ENCODE assay signal across 25 cellular contexts in genomic region chr17:4326112-4326511, GRCh38.
"Had no signal": no experiment of that assay in that cellular context is flagged by ENCODE, and none has a peak within 500 bp of the region (broad histone marks: within the 10 kb centered on the region; RNA-seq: fewer than 3 reads in every experiment).

No MANE protein-coding gene starts in this region.

- H3K9me3 ChIP-seq: ascending aorta, body of pancreas had no signal

- H3K27me3 ChIP-seq: ascending aorta, body of pancreas had no signal

- FAIRE-seq: RCC 7860, TTC549 had no signal

- H3K4me3 ChIP-seq: ascending aorta, body of pancreas had no signal

- DNase-seq: activated CD4-positive, alpha-beta memory T cell treated with anti-CD3 and anti-CD28 coated beads for 36 hours; activated CD4-positive, alpha-beta T cell treated with anti-CD3 and anti-CD28 coated beads, Interleukin-2, amount 10 ng/mL, durations not matched to agents 7 days and 5 days; activated CD4-positive, CD25-positive, alpha-beta regulatory T cell; activated CD8-positive, alpha-beta memory T cell treated with anti-CD3 and anti-CD28 coated beads for 24 hours; activated effector memory CD4-positive, alpha-beta T cell treated with anti-CD3 and anti-CD28 coated beads, Interleukin-2, amount 50 U/mL, for 16 hours; activated naive CD4-positive, alpha-beta T cell treated with Interleukin-2 at 50 U/mL for 16 hours; activated naive CD8-positive, alpha-beta T cell treated with anti-CD3 and anti-CD28 coated beads, Interleukin-2, amount 50 U/mL, for 24 hours; activated T-cell treated with anti-CD3 and anti-CD28 coated beads, Interleukin-2, amount 50 U/mL, for 4 hours; amniotic stem cell; body of pancreas; KG1; NCI-H1092; NCI-H1417 treated with DMSO at 0.1 percent for 48 hours; NCI-H1694; NCI-H2029; NCI-H2107; NCI-H510A treated with DMSO at 0.1 percent for 48 hours; NCI-H69; SHP77 treated with DMSO at 0.1 percent for 48 hours; T-helper 17 cell; T1000 had no signal

- H3K27ac ChIP-seq: body of pancreas had no signal

- ATAC-seq: activated naive CD4-positive, alpha-beta T cell treated with anti-CD3 and anti-CD28 coated beads, Interleukin-2, amount 50 U/mL, for 72 hours; activated naive CD8-positive, alpha-beta T cell treated with anti-CD3 and anti-CD28 coated beads, Interleukin-2, amount 50 U/mL, for 24 hours; activated T-cell treated with anti-CD3 and anti-CD28 coated beads, Interleukin-2, amount 50 U/mL, for 4 hours; body of pancreas; T-helper 17 cell had no signal

- H3K36me3 ChIP-seq: ascending aorta had no signal
